ENCODE assay signal across 3 cellular contexts in the genomic region with DNA sequence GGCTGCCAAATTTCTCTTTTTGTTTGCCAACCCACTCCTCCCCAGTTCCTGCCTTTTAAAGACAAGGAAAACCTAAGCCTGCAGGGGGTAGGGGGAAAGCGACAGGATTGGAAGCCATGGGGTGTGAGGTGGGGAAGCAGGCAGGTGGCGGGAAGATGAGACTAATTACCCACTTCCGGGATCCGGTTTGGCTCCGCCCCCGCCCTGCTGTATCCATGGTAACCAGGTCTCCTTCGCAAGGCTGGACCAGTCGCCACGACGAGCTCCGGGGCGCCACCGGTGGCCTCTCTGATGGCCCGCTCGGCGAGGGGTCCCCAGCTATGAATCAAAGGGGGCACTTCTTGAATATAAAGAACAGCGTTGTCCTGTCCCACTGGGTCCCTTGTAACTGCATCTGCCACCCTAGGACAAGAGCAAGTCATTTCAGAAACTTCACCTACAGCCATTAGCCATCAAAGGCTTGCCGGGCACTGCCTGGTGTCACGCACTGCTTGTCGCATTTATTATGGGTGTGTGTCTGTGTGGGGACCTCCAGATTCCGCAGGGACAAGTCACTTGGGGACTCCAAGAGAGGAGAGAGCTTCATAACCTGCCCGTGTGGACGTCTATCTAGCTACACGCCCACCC.
TF ChIP-seq lines count a peak whose summit lies in the region.

No MANE protein-coding gene starts in this region.

TF ChIP-seq in SK-N-SH, 30 proteins besides CTCF, POLR2A, EP300 and RAD21:
- TF ChIP-seq, protein P1, sequence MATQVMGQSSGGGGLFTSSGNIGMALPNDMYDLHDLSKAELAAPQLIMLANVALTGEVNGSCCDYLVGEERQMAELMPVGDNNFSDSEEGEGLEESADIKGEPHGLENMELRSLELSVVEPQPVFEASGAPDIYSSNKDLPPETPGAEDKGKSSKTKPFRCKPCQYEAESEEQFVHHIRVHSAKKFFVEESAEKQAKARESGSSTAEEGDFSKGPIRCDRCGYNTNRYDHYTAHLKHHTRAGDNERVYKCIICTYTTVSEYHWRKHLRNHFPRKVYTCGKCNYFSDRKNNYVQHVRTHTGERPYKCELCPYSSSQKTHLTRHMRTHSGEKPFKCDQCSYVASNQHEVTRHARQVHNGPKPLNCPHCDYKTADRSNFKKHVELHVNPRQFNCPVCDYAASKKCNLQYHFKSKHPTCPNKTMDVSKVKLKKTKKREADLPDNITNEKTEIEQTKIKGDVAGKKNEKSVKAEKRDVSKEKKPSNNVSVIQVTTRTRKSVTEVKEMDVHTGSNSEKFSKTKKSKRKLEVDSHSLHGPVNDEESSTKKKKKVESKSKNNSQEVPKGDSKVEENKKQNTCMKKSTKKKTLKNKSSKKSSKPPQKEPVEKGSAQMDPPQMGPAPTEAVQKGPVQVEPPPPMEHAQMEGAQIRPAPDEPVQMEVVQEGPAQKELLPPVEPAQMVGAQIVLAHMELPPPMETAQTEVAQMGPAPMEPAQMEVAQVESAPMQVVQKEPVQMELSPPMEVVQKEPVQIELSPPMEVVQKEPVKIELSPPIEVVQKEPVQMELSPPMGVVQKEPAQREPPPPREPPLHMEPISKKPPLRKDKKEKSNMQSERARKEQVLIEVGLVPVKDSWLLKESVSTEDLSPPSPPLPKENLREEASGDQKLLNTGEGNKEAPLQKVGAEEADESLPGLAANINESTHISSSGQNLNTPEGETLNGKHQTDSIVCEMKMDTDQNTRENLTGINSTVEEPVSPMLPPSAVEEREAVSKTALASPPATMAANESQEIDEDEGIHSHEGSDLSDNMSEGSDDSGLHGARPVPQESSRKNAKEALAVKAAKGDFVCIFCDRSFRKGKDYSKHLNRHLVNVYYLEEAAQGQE (IDR thresholded peaks at IDR 0.05; ENCODE audit: low read depth, low read length): no peak
- no peak for TF ChIP-seq FOSL2 (IDR thresholded peaks at IDR 0.05; ENCODE audit: borderline replicate concordance, low read depth)
- TF ChIP-seq NRF1 (IDR thresholded peaks at IDR 0.05; ENCODE audit: low read depth, low read length): no peak
- no peak for TF ChIP-seq POLR2AphosphoS5 (IDR thresholded peaks at IDR 0.05; ENCODE audit: low read depth, low read length)
- TF ChIP-seq RXRA (IDR thresholded peaks at IDR 0.05; ENCODE audit: borderline replicate concordance, low read depth): no peak
- no peak for TF ChIP-seq YY1 (IDR thresholded peaks at IDR 0.05; ENCODE audit: low read depth)
- no peak for TF ChIP-seq RFX5 (IDR thresholded peaks at IDR 0.05; ENCODE audit: low read length)
- no peak for TF ChIP-seq NFIC (IDR thresholded peaks at IDR 0.05; ENCODE audit: borderline replicate concordance)
- no peak for TF ChIP-seq GABPA (IDR thresholded peaks at IDR 0.05; ENCODE audit: low read depth)
- TF ChIP-seq, protein P2, sequence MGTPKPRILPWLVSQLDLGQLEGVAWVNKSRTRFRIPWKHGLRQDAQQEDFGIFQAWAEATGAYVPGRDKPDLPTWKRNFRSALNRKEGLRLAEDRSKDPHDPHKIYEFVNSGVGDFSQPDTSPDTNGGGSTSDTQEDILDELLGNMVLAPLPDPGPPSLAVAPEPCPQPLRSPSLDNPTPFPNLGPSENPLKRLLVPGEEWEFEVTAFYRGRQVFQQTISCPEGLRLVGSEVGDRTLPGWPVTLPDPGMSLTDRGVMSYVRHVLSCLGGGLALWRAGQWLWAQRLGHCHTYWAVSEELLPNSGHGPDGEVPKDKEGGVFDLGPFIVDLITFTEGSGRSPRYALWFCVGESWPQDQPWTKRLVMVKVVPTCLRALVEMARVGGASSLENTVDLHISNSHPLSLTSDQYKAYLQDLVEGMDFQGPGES (IDR thresholded peaks at IDR 0.05; ENCODE audit: low read depth, low read length): no peak
TF ChIP-seq in SK-N-SH: peak in this region for 0.

TF ChIP-seq in SK-N-SH treated with all-trans-retinoic acid at 6 μM for 48 hours, 23 proteins besides CTCF, POLR2A, EP300 and RAD21 (continued from another document):
- TF ChIP-seq, protein P3, sequence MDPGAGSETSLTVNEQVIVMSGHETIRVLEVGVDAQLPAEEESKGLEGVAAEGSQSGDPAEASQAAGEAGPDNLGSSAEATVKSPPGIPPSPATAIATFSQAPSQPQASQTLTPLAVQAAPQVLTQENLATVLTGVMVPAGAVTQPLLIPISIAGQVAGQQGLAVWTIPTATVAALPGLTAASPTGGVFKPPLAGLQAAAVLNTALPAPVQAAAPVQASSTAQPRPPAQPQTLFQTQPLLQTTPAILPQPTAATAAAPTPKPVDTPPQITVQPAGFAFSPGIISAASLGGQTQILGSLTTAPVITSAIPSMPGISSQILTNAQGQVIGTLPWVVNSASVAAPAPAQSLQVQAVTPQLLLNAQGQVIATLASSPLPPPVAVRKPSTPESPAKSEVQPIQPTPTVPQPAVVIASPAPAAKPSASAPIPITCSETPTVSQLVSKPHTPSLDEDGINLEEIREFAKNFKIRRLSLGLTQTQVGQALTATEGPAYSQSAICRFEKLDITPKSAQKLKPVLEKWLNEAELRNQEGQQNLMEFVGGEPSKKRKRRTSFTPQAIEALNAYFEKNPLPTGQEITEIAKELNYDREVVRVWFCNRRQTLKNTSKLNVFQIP (CRISPR knock-in tag; IDR thresholded peaks at IDR 0.05; ENCODE audit: borderline replicate concordance, low read depth): no peak
- TF ChIP-seq ZNF70 (CRISPR knock-in tag; IDR thresholded peaks at IDR 0.05) (no peak), BACH2 (CRISPR knock-in tag; IDR thresholded peaks at IDR 0.05; ENCODE audit: borderline replicate concordance) (no peak), ZNF565 (CRISPR knock-in tag; conservative IDR thresholded peaks at IDR 0.05; ENCODE audit: low read depth) (no peak)

TF ChIP-seq in endothelial cell of umbilical vein, 7 proteins besides CTCF, POLR2A, EP300 and RAD21 (continued from another document):
- TF ChIP-seq JUN (IDR thresholded peaks at IDR 0.05; ENCODE audit: borderline replicate concordance, insufficient read depth, insufficient read length, low read depth): no peak
- no peak for TF ChIP-seq POLR2AphosphoS5 (IDR thresholded peaks at IDR 0.05; ENCODE audit: insufficient read depth, low read depth, low read length)
- no peak for TF ChIP-seq GATA2 (IDR thresholded peaks at IDR 0.05; ENCODE audit: insufficient read depth, insufficient read length, low read depth, low read length)
TF ChIP-seq in endothelial cell of umbilical vein: peak in this region for 0.
